33 cellular contexts compared by ENCODE assay signal in genomic region chr11:119532551-119532950, GRCh38.
"Had no signal": no experiment of that assay in that cellular context is flagged by ENCODE, and none has a peak within 500 bp of the region (broad histone marks: within the 10 kb centered on the region; RNA-seq: fewer than 3 reads in every experiment).

No MANE protein-coding gene starts in this region.

- H3K36me3 ChIP-seq: adrenal gland, breast epithelium, WERI-Rb-1 had no signal

- H3K4me3 Mint-ChIP-seq: activated CD4-positive, alpha-beta memory T cell treated with anti-CD3 and anti-CD28 coated beads, Interleukin-2, amount 10 ng/mL, durations not matched to agents 7 days and 5 days; activated CD8-positive, alpha-beta memory T cell treated with anti-CD3 and anti-CD28 coated beads, Interleukin-2, amount 10 ng/mL, durations not matched to agents 7 days and 5 days; activated naive CD4-positive, alpha-beta T cell treated with anti-CD3 and anti-CD28 coated beads, Interleukin-2, amount 50 U/mL, for 24 hours; activated T-cell treated with anti-CD3 and anti-CD28 coated beads, Interleukin-2, amount 50 U/mL, for 72 hours; activated T-helper 17 cell treated with anti-CD3 and anti-CD28 coated beads, Interleukin-2, amount 50 U/mL, for 72 hours had no signal

- FAIRE-seq: astrocyte, RCC 7860 had no signal

- ATAC-seq: activated CD8-positive, alpha-beta memory T cell treated with anti-CD3 and anti-CD28 coated beads, Interleukin-2, amount 10 ng/mL, durations not matched to agents 7 days and 5 days; activated T-cell treated with anti-CD3 and anti-CD28 coated beads, Interleukin-2, amount 50 U/mL, for 72 hours; activated T-helper 17 cell treated with anti-CD3 and anti-CD28 coated beads, Interleukin-2, amount 50 U/mL, for 72 hours; body of pancreas; SK-N-SH treated with all-trans-retinoic acid at 6 μM for 48 hours had no signal

- H3K36me3 Mint-ChIP-seq: activated CD8-positive, alpha-beta memory T cell treated with anti-CD3 and anti-CD28 coated beads, Interleukin-2, amount 10 ng/mL, durations not matched to agents 7 days and 5 days; activated naive CD4-positive, alpha-beta T cell treated with anti-CD3 and anti-CD28 coated beads, Interleukin-2, amount 50 U/mL, for 24 hours had no signal

- H3K4me1 Mint-ChIP-seq: activated CD4-positive, alpha-beta memory T cell treated with anti-CD3 and anti-CD28 coated beads, Interleukin-2, amount 10 ng/mL, durations not matched to agents 7 days and 5 days; activated CD8-positive, alpha-beta memory T cell treated with anti-CD3 and anti-CD28 coated beads, Interleukin-2, amount 10 ng/mL, durations not matched to agents 7 days and 5 days; activated naive CD4-positive, alpha-beta T cell treated with anti-CD3 and anti-CD28 coated beads, Interleukin-2, amount 50 U/mL, for 24 hours had no signal

- H3K9me3 Mint-ChIP-seq: activated CD4-positive, alpha-beta memory T cell treated with anti-CD3 and anti-CD28 coated beads, Interleukin-2, amount 10 ng/mL, durations not matched to agents 7 days and 5 days; activated naive CD4-positive, alpha-beta T cell treated with anti-CD3 and anti-CD28 coated beads, Interleukin-2, amount 50 U/mL, for 24 hours; activated T-cell treated with anti-CD3 and anti-CD28 coated beads, Interleukin-2, amount 50 U/mL, for 72 hours; activated T-helper 17 cell treated with anti-CD3 and anti-CD28 coated beads, Interleukin-2, amount 50 U/mL, for 72 hours had no signal

- H2AFZ ChIP-seq: PC-9 had no signal

- H3K4me3 ChIP-seq: adrenal gland, body of pancreas, breast epithelium, PC-9 had no signal

- H3K4me2 ChIP-seq: PC-9 had no signal

- DNase-seq: activated CD4-positive, alpha-beta memory T cell treated with anti-CD3 and anti-CD28 coated beads, Interleukin-2, amount 10 ng/mL, durations not matched to agents 7 days and 5 days; activated CD4-positive, alpha-beta T cell treated with anti-CD3 and anti-CD28 coated beads for 1 hour; activated CD4-positive, alpha-beta T cell treated with anti-CD3 and anti-CD28 coated beads for 48 hours; activated CD4-positive, CD25-positive, alpha-beta regulatory T cell; activated CD8-positive, alpha-beta memory T cell treated with anti-CD3 and anti-CD28 coated beads for 24 hours; activated CD8-positive, alpha-beta memory T cell treated with anti-CD3 and anti-CD28 coated beads, Interleukin-2, amount 10 ng/mL, durations not matched to agents 7 days and 5 days; activated CD8-positive, alpha-beta memory T cell treated with anti-CD3 and anti-CD28 coated beads, Interleukin-2, amount 50 U/mL, for 48 hours; activated naive CD4-positive, alpha-beta T cell; activated T-cell treated with anti-CD3 and anti-CD28 coated beads, Interleukin-2, amount 50 U/mL, for 72 hours; adrenal gland; body of pancreas; caudate nucleus; IMR-90; Karpas-422; KBM-7; NCI-H1105; NCI-H1417 treated with DMSO at 0.1 percent for 48 hours; NCI-H187 treated with DMSO at 0.1 percent for 48 hours; NCI-H2081; NCI-H226; NCI-H524 treated with DMSO at 0.1 percent for 48 hours; PC-9; SIG-M5; T-helper 1 cell; T-helper 2 cell; T-helper 9 cell; WERI-Rb-1 had no signal

- H3K27ac Mint-ChIP-seq: activated CD4-positive, alpha-beta memory T cell treated with anti-CD3 and anti-CD28 coated beads, Interleukin-2, amount 10 ng/mL, durations not matched to agents 7 days and 5 days; activated CD8-positive, alpha-beta memory T cell treated with anti-CD3 and anti-CD28 coated beads, Interleukin-2, amount 10 ng/mL, durations not matched to agents 7 days and 5 days; activated naive CD4-positive, alpha-beta T cell treated with anti-CD3 and anti-CD28 coated beads, Interleukin-2, amount 50 U/mL, for 24 hours; activated T-cell treated with anti-CD3 and anti-CD28 coated beads, Interleukin-2, amount 50 U/mL, for 72 hours; activated T-helper 17 cell treated with anti-CD3 and anti-CD28 coated beads, Interleukin-2, amount 50 U/mL, for 72 hours had no signal

- H3K9me3 ChIP-seq: adrenal gland, body of pancreas, breast epithelium had no signal

- H3K27me3 ChIP-seq: adrenal gland, body of pancreas, breast epithelium had no signal

- H3K27ac ChIP-seq: adrenal gland, body of pancreas, breast epithelium, PC-9, WERI-Rb-1 had no signal

- H3K4me1 ChIP-seq: adrenal gland, breast epithelium had no signal
